ENCODE assay signal across 19 cellular contexts in the genomic region with DNA sequence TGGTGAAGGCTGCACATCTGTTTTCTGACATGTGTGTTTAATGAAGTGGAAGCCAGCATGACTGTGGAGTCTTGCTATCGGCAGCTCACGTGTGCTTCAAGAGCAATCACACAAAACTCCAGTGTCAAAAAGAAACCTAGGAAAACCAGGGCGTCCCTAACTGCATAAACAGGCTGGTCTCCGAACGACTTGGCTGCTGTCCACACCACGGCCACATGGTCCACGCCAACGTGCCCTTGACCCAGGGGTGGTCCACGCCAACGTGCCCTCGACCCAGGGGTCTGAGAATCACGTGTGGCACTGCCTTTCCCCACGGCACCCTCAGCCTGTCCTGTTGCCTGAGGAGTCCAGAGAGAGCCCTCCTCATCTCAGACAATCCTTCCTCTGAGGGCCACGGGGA.
DNase-seq lines count a peak whose midpoint lies in the region; ATAC-seq, FAIRE-seq and TF ChIP-seq lines count a peak whose summit lies in the region.
"Had no signal": no experiment of that assay in that cellular context is flagged by ENCODE, and none has a peak within 500 bp of the region (broad histone marks: within the 10 kb centered on the region; RNA-seq: fewer than 3 reads in every experiment).

No MANE protein-coding gene starts in this region.

- H3K4me1 ChIP-seq in HepG2 (ENCODE audit: insufficient read depth, low read length) = no peaks in the 10 kb centered on the region
- H3K4me1 ChIP-seq in right lobe of liver = no peaks in the 10 kb centered on the region
- peaks cover 0 to 2% of the 10 kb centered on the region in 2 donors for H3K4me1 ChIP-seq in neuronal stem cell (ENCODE audit: control insufficient read depth in 2 of 2, insufficient read depth in 1 of 2, low read depth in 1 of 2, low read length in 2 of 2)

- no peak overlapping the region for H2AK5ac ChIP-seq in neuronal stem cell (ENCODE audit: low read depth, low read length)

- CTCF ChIA-PET in HepG2 (lab: Yijun Ruan, JAX; ENCODE audit: low intra/inter-chr PET ratio, low total read pairs) = no interaction called here

- H2BK120ac ChIP-seq in neuronal stem cell (ENCODE audit: low read depth, low read length) = no peak overlapping the region

- H3K36me3 Mint-ChIP-seq in immature natural killer cell = no peaks in the 10 kb centered on the region
- H3K36me3 Mint-ChIP-seq: activated naive CD8-positive, alpha-beta T cell; CD4-positive, alpha-beta memory T cell had no signal

- H4K20me1 ChIP-seq in HepG2 (ENCODE audit: insufficient read depth, low read length) = no peaks in the 10 kb centered on the region

- H3K36me3 ChIP-seq in HepG2 (replicated peaks in 1 of 2; ENCODE audit: control insufficient read depth in 1 of 2, insufficient read depth in 2 of 2, low read length in 2 of 2) (no peaks in the 10 kb centered on the region), right lobe of liver (no peaks in the 10 kb centered on the region), neuronal stem cell (replicated peaks in 1 of 2; ENCODE audit: control insufficient read depth in 2 of 2, insufficient read depth in 2 of 2, low read length in 2 of 2) (no peaks in the 10 kb centered on the region)
- H3K36me3 ChIP-seq: prostate gland had no signal

- H3K18ac ChIP-seq in neuronal stem cell (ENCODE audit: low read length) = peak overlapping the region; percentile 41

- H3K9ac ChIP-seq in HepG2 (ENCODE audit: insufficient read depth, low read depth, low read length) (no peak overlapping the region), neuronal stem cell (ENCODE audit: low read depth, low read length, poor library complexity) (no peak overlapping the region)
- H3K9ac ChIP-seq: GM23248 had no signal

- no peak overlapping the region for H3K27ac ChIP-seq in HepG2 (ENCODE audit: extremely low read length, insufficient read depth, low read length)
- H3K27ac ChIP-seq in right lobe of liver = no peak overlapping the region
- H3K27ac ChIP-seq in neuronal stem cell (replicated peaks; ENCODE audit: low read length) = no peak overlapping the region
- H3K27ac ChIP-seq: GM23248, prostate gland had no signal

- TF ChIP-seq EP300 in HepG2 (IDR thresholded peaks at IDR 0.05; ENCODE audit: low read depth in 2 of 2, low read length in 2 of 2) (no peak), HepG2 (CRISPR knock-in tag; IDR thresholded peaks at IDR 0.05; ENCODE audit: borderline replicate concordance) (no peak)

- H3K4me3 Mint-ChIP-seq in immature natural killer cell = no peak overlapping the region
- H3K4me3 Mint-ChIP-seq: activated CD4-positive, alpha-beta T cell treated with anti-CD3 and anti-CD28 coated beads, Interleukin-2, amount 10 ng/mL, durations not matched to agents 24 days and 14 days; activated naive CD8-positive, alpha-beta T cell; CD4-positive, alpha-beta memory T cell; effector memory CD8-positive, alpha-beta T cell; neural crest cell had no signal

- H3K4me3 ChIP-seq in HepG2 (replicated peaks in 1 of 3; ENCODE audit: insufficient read depth in 1 of 3, low read depth in 2 of 3, low read length in 3 of 3) (no peak overlapping the region), right lobe of liver (no peak overlapping the region), astrocyte of the cerebellum (ENCODE audit: low read depth, low read length) (no peak overlapping the region), neuronal stem cell (ENCODE audit: low read length in 2 of 2) (peak overlapping the region in 1 of 2 donors; percentile 61)
- H3K4me3 ChIP-seq: GM23248, prostate gland had no signal

- no peak overlapping the region for H2BK15ac ChIP-seq in neuronal stem cell (ENCODE audit: low read length)

- H4K91ac ChIP-seq in neuronal stem cell (ENCODE audit: low read depth, low read length, poor library complexity) = no peak overlapping the region

- peaks cover 0 to 6% (median 5%) of the 10 kb centered on the region in 3 donors for H3K27me3 Mint-ChIP-seq in immature natural killer cell (ENCODE audit: low read depth in 3 of 3)
- H3K27me3 Mint-ChIP-seq: activated CD4-positive, alpha-beta T cell treated with anti-CD3 and anti-CD28 coated beads, Interleukin-2, amount 10 ng/mL, durations not matched to agents 24 days and 14 days had no signal

- TF ChIP-seq RAD21 in HepG2 (CRISPR knock-in tag; IDR thresholded peaks at IDR 0.05) = no peak

- H3K9me3 ChIP-seq in HepG2 (ENCODE audit: low read length) (no peaks in the 10 kb centered on the region), right lobe of liver (no peaks in the 10 kb centered on the region), neuronal stem cell (replicated peaks in 1 of 2; ENCODE audit: control insufficient read depth in 2 of 2, insufficient read depth in 1 of 2, low read depth in 1 of 2, low read length in 2 of 2) (no peaks in the 10 kb centered on the region)
- H3K9me3 ChIP-seq: prostate gland had no signal

- no peak for FAIRE-seq in HepG2 (lab: Jason Lieb, UNC)

- intact Hi-C loops in HepG2 (cut with micrococcal nuclease; ENCODE audit: unreplicated experiment) = no loop called here
- intact Hi-C loops in right lobe of liver (cut with DNase I) = no loop called here

- no peak overlapping the region for H2BK12ac ChIP-seq in neuronal stem cell (ENCODE audit: low read length)

- H3K27ac Mint-ChIP-seq in immature natural killer cell = no peak overlapping the region
- H3K27ac Mint-ChIP-seq: activated CD4-positive, alpha-beta T cell treated with anti-CD3 and anti-CD28 coated beads, Interleukin-2, amount 10 ng/mL, durations not matched to agents 24 days and 14 days; activated naive CD8-positive, alpha-beta T cell; CD4-positive, alpha-beta memory T cell; effector memory CD8-positive, alpha-beta T cell had no signal

- no peak overlapping the region for H3K4me2 ChIP-seq in HepG2 (ENCODE audit: low read depth, low read length)
- H3K4me2 ChIP-seq in neuronal stem cell (ENCODE audit: insufficient read depth, low read length, poor library complexity, severe bottlenecking) = no peak overlapping the region

- TF ChIP-seq CTCF in HepG2 (CRISPR knock-in tag; IDR thresholded peaks at IDR 0.05) (no peak), right lobe of liver (IDR thresholded peaks at IDR 0.05) (no peak), astrocyte of the cerebellum (IDR thresholded peaks at IDR 0.05; ENCODE audit: low read depth, low read length, missing control alignments) (no peak)

- H3K23ac ChIP-seq in neuronal stem cell (ENCODE audit: low read depth, low read length, poor library complexity) = no peak overlapping the region

- in situ Hi-C loops in HepG2 (cut with HindIII; ENCODE audit: extremely low pct_ligation_motif_present, low pct_unique_long_range_greater_than_20kb) = no loop called here
- in situ Hi-C loops in astrocyte of the cerebellum (cut with HindIII; ENCODE audit: low sequenced_read_pairs) = no loop called here

- 8% methylated on average over 13 of the region's 14 CpGs for WGBS in HepG2 (ENCODE audit: low lambda C conversion rate)
- WGBS in right lobe of liver (ENCODE audit: insufficient coverage, low coverage, low lambda C conversion rate, missing lambda C conversion rate) = 12% methylated on average over 6 of the region's 14 CpGs
- no CpG with 5 or more reads among the region's 14 CpGs for WGBS in neuronal stem cell (ENCODE audit: extremely low coverage in 2 of 2, insufficient read length in 2 of 2, insufficient replicate concordance in 1 of 2), 2 donors

- no peak overlapping the region for H3K4ac ChIP-seq in neuronal stem cell (ENCODE audit: low read length)

- H3K14ac ChIP-seq in neuronal stem cell (ENCODE audit: low read length) = no peak overlapping the region

- no peaks in the 10 kb centered on the region for H3K9me3 Mint-ChIP-seq in immature natural killer cell
- H3K9me3 Mint-ChIP-seq: activated CD4-positive, alpha-beta T cell treated with anti-CD3 and anti-CD28 coated beads, Interleukin-2, amount 10 ng/mL, durations not matched to agents 24 days and 14 days; CD4-positive, alpha-beta memory T cell; effector memory CD8-positive, alpha-beta T cell; neural crest cell had no signal

- H3K4me1 Mint-ChIP-seq in immature natural killer cell = no peaks in the 10 kb centered on the region
- H3K4me1 Mint-ChIP-seq: activated CD4-positive, alpha-beta T cell treated with anti-CD3 and anti-CD28 coated beads, Interleukin-2, amount 10 ng/mL, durations not matched to agents 24 days and 14 days; CD4-positive, alpha-beta memory T cell had no signal

- no TSS peak for BruUV-seq in HepG2 (replicated peaks; lab: Mats Ljungman, UMichigan)

- peak overlapping the region; percentile 2 for H2BK5ac ChIP-seq in neuronal stem cell (ENCODE audit: low read length)

- H2AFZ ChIP-seq in HepG2 (ENCODE audit: low read length) = no peak overlapping the region
- H2AFZ ChIP-seq in neuronal stem cell (ENCODE audit: low read length) = no peak overlapping the region
- H2AFZ ChIP-seq: GM23248 had no signal

- TF ChIP-seq POLR2A in HepG2 (IDR thresholded peaks at IDR 0.05; ENCODE audit: insufficient read depth in 1 of 2, low read depth in 2 of 2, low read length in 2 of 2) (no peak), right lobe of liver (IDR thresholded peaks at IDR 0.05) (no peak)

- DNase-seq in HepG2 (ENCODE audit: low spot score) (no peak), right lobe of liver (no peak), astrocyte of the cerebellum (ENCODE audit: low read depth) (peak; percentile 4), neuronal stem cell (ENCODE audit: low spot score) (no peak), immature natural killer cell (no peak), NCI-H2107 treated with DMSO at 0.1 percent for 48 hours (lab: John Stamatoyannopoulos, UW; ENCODE audit: unreplicated experiment) (no peak)
- no peak for DNase-seq in activated naive CD4-positive, alpha-beta T cell treated with anti-CD3 and anti-CD28 coated beads, Interleukin-2, amount 50 U/mL, for 16 hours
- DNase-seq: activated CD4-positive, alpha-beta T cell treated with anti-CD3 and anti-CD28 coated beads, Interleukin-2, amount 10 ng/mL, durations not matched to agents 24 days and 14 days; CD4-positive, alpha-beta memory T cell; effector memory CD8-positive, alpha-beta T cell; GM23248; left cardiac atrium; NCI-H1048; NCI-H1930; substantia nigra had no signal

- ATAC-seq in HepG2 (no peak; the same call in 1 of the 3 replicates), right lobe of liver (no peak), HG03196 (IDR thresholded peaks at IDR 0.05; ENCODE audit: unreplicated experiment) (no peak)
- ATAC-seq: effector memory CD8-positive, alpha-beta T cell had no signal

- no peaks in the 10 kb centered on the region for H3K79me2 ChIP-seq in HepG2 (ENCODE audit: insufficient read depth, low read length)

- no peak overlapping the region for H4K8ac ChIP-seq in neuronal stem cell (ENCODE audit: low read depth, low read length)

- no peaks in the 10 kb centered on the region for H3K79me1 ChIP-seq in neuronal stem cell (ENCODE audit: low read depth, low read length)

- POLR2A ChIA-PET in HepG2 (lab: Yijun Ruan, JAX) = no interaction called here

- H3K27me3 ChIP-seq in HepG2 (ENCODE audit: control insufficient read depth in 1 of 2, insufficient read depth in 2 of 2, low read length in 2 of 2) (peaks cover 16 to 79% of the 10 kb centered on the region in 2 experiments), right lobe of liver (no peaks in the 10 kb centered on the region), neuronal stem cell (ENCODE audit: control insufficient read depth in 3 of 3, insufficient read depth in 3 of 3, low read depth in 1 of 3, low read length in 3 of 3) (no peaks in the 10 kb centered on the region)
